11 cellular contexts compared by ENCODE assay signal in genomic region chr10:71971769-71972555, GRCh38. TPM values are rescaled to one million over a fixed set of nuclear protein-coding genes. Genes with fewer than 3 reads are reported as not detected.
DNase-seq lines count a peak whose midpoint lies in the region; ATAC-seq, FAIRE-seq and TF ChIP-seq lines count a peak whose summit lies in the region.
"Had no signal": no experiment of that assay in that cellular context is flagged by ENCODE, and none has a peak within 500 bp of the region (broad histone marks: within the 10 kb centered on the region; RNA-seq: fewer than 3 reads in every experiment).

No MANE protein-coding gene starts in this region.

- H3K4me3 ChIP-seq in A549 (no peak overlapping the region), GM23248 (no peak overlapping the region), ovary (no peak overlapping the region)

- in situ Hi-C loops in GM23248 (cut with MboI), result no loop called here

- TF ChIP-seq RAD21 in A549 (conservative IDR thresholded peaks at IDR 0.05 in 1 of 2, IDR thresholded peaks at IDR 0.05 in 1 of 2), result no peak

- intact Hi-C loops in ovary (cut with DNase I), result no loop called here

- H3K9ac ChIP-seq in GM23248, result no peak overlapping the region

- CTCF ChIA-PET in A549 (lab: Yijun Ruan, JAX), result interaction anchor here (0.5 to 10.8 kb wide), 9 partner anchors 13 to 402 kb away, joined by 3 to 101 read pairs (median 12); no protein-coding TSS in a partner anchor

- H3K4me2 ChIP-seq in A549 (peak overlapping the region; percentile 97), GM23248 (ENCODE audit: unreplicated experiment) (no peak overlapping the region)

- H3K36me3 ChIP-seq in GM23248 (ENCODE audit: low read depth) (no peaks in the 10 kb centered on the region), ovary (no peaks in the 10 kb centered on the region)

- H3F3A ChIP-seq in GM23248 (ENCODE audit: insufficient read depth), result peaks cover 48% of the 10 kb centered on the region

- peaks cover 80% of the 10 kb centered on the region for H3K79me2 ChIP-seq in GM23248 (ENCODE audit: insufficient read depth)

- no peak for ATAC-seq in A549
- no peak for ATAC-seq in HG03521 (IDR thresholded peaks at IDR 0.05; ENCODE audit: unreplicated experiment)
- ATAC-seq: activated CD8-positive, alpha-beta memory T cell treated with anti-CD3 and anti-CD28 coated beads, Interleukin-2, amount 10 ng/mL, durations not matched to agents 7 days and 5 days had no signal

- POLR2A ChIA-PET in A549 (lab: Yijun Ruan, JAX), result no interaction called here

- TF ChIP-seq POLR2A in A549 (IDR thresholded peaks at IDR 0.05; ENCODE audit: low read length) (no peak), ovary (IDR thresholded peaks at IDR 0.05) (no peak)

- no peak overlapping the region for H2AFZ ChIP-seq in GM23248

- no peak for TF ChIP-seq CTCF in A549 (IDR thresholded peaks at IDR 0.05)
- TF ChIP-seq CTCF in ovary (IDR thresholded peaks at IDR 0.05), result no peak

- H3K27me3 ChIP-seq in GM23248 (replicated peaks; ENCODE audit: insufficient read depth) (no peaks in the 10 kb centered on the region), ovary (no peaks in the 10 kb centered on the region)

- WGBS in A549 (ENCODE audit: missing lambda C conversion rate), result 88% methylated on average over 21 of the region's 21 CpGs
- WGBS in GM23248 (ENCODE audit: low coverage in 1 of 2, low lambda C conversion rate in 2 of 2, missing lambda C conversion rate in 2 of 2), 2 experiments, result 82 to 83% methylated on average over 21 of the region's 21 CpGs
- 70 to 76% (median 72%) methylated on average over 21 of the region's 21 CpGs for WGBS in ovary, 3 donors

- no peaks in the 10 kb centered on the region for H3K9me3 ChIP-seq in A549
- no peaks in the 10 kb centered on the region for H3K9me3 ChIP-seq in GM23248 (ENCODE audit: low read depth)
- H3K9me3 ChIP-seq in ovary, result no peaks in the 10 kb centered on the region

- no peak for TF ChIP-seq EP300 in A549 (IDR thresholded peaks at IDR 0.05)
- TF ChIP-seq EP300 in ovary (IDR thresholded peaks at IDR 0.05), result no peak

- H3K4me1 ChIP-seq in A549 (peaks cover 100% of the 10 kb centered on the region), GM23248 (ENCODE audit: insufficient read depth) (peaks cover 78% of the 10 kb centered on the region), ovary (ENCODE audit: insufficient read depth) (peaks cover 58% of the 10 kb centered on the region)

- DNase-seq in A549 (ENCODE audit: low read depth in 1 of 2, low spot score in 1 of 2) (no peak), GM23248 (no peak), caudate nucleus (lab: John Stamatoyannopoulos, UW) (no peak), ovary (no peak), occipital lobe (lab: John Stamatoyannopoulos, UW) (no peak), NCI-H1105 treated with DMSO at 0.1 percent for 48 hours (lab: John Stamatoyannopoulos, UW) (no peak), NCI-H1417 treated with DMSO at 0.1 percent for 48 hours (lab: John Stamatoyannopoulos, UW) (no peak)
- DNase-seq: activated CD8-positive, alpha-beta memory T cell treated with anti-CD3 and anti-CD28 coated beads, Interleukin-2, amount 10 ng/mL, durations not matched to agents 7 days and 5 days; aorta; NCI-H345 had no signal

- no peaks in the 10 kb centered on the region for H3K9me2 ChIP-seq in GM23248 (ENCODE audit: insufficient read depth)

- no peak for FAIRE-seq in A549 (lab: Jason Lieb, UNC)

- H3K27ac ChIP-seq in A549, result peak overlapping the region; percentile 87 to 98
- H3K27ac ChIP-seq in GM23248, result peak overlapping the region; percentile 34
- peak overlapping the region; percentile 42 for H3K27ac ChIP-seq in caudate nucleus (ENCODE audit: low read depth, low read length)
- peak overlapping the region; percentile 13 to 28 for H3K27ac ChIP-seq in ovary

- no peaks in the 10 kb centered on the region for H4K20me1 ChIP-seq in GM23248 (ENCODE audit: insufficient read depth)

TF ChIP-seq in A549, 52 proteins besides CTCF, POLR2A, EP300 and RAD21:
- no peak for TF ChIP-seq NFE2L2 (conservative IDR thresholded peaks at IDR 0.05; ENCODE audit: low read length)
- no peak for TF ChIP-seq MAX (IDR thresholded peaks at IDR 0.05)
- TF ChIP-seq ESRRA (IDR thresholded peaks at IDR 0.05; ENCODE audit: borderline replicate concordance, low read length), result no peak
TF ChIP-seq in A549: peak in this region for 0.

RNA-seq across cellular contexts. Expression of gene CHST3, which starts 7.8 kb away (rescaled TPM):
- polyA plus RNA-seq in A549 (2011; rRNA removed) (12.8 and 13.8 TPM in 2 replicates), A549 (2017; fragmentation: RNase III; extraction: RNeasy Plus Mini Kit Qiagen cat#74134 plus additional on column Dnase treatment) (20.3 to 23.1 TPM (median 21.7 TPM) in 3 replicates), GM23248 (2016; fragmentation: Nextera tagmentation; extraction: Ambion mirVana) (10.4 and 10.7 TPM in 2 replicates), ovary (10 to 100 TPM; 16.4 to 51.0 TPM)
- 8.7 and 12.5 TPM in 2 replicates for polyA plus RNA-seq in A549 (2012; cell fraction: cytosol; rRNA removed)
- 18.6 and 20.9 TPM in 2 replicates for polyA plus RNA-seq in A549 (2012; cell fraction: nucleus; rRNA removed)
- polyA minus RNA-seq in A549 (2011; rRNA and poly(A)+ RNA removed), result 19.1 and 21.1 TPM in 2 replicates
- total RNA-seq in GM23248 (2014; rRNA removed; shearing (Covaris generic)), result 42.2 and 43.3 TPM in 2 replicates
- total RNA-seq in ovary (10 to 100 TPM; 26.0 to 69.2 (median 36.1) TPM), occipital lobe (7.2 TPM)

Comparison
In these comparisons a context has a peak if more than half of its experiments do, and no peak if none do; other contexts are left out.
1. H3K27ac ChIP-seq: peak in every context shown above with its lines; median percentile 92 in A549; 42 in caudate nucleus; 34 in GM23248; 20 in ovary.